ENCODE assay signal across 12 cellular contexts in genomic region chr12:16604853-16605252, GRCh38. TPM values are rescaled to one million over a fixed set of nuclear protein-coding genes. Genes with fewer than 3 reads are reported as not detected.
A peak's percentile ranks its signal among the peaks of the same experiment; 100 is the strongest.
DNase-seq lines count a peak whose midpoint lies in the region; ATAC-seq, FAIRE-seq and TF ChIP-seq lines count a peak whose summit lies in the region.
"Had no signal": no experiment of that assay in that cellular context is flagged by ENCODE, and none has a peak within 500 bp of the region (broad histone marks: within the 10 kb centered on the region; RNA-seq: fewer than 3 reads in every experiment).

No MANE protein-coding gene starts in this region.

- peak in 3 of 4 donors; percentile 5 to 7 (median 6) for ATAC-seq in pancreas
- ATAC-seq in GM21786 (IDR thresholded peaks at IDR 0.05; ENCODE audit: unreplicated experiment), result no peak
- ATAC-seq in HG03280 (IDR thresholded peaks at IDR 0.05; ENCODE audit: unreplicated experiment), result no peak

- WGBS in pancreas, 2 donors, result 2 to 4% methylated on average over 17 of the region's 17 CpGs

- DNase-seq in COLO668 (lab: John Stamatoyannopoulos, UW; ENCODE audit: unreplicated experiment) (peak; percentile 16), OCI-LY7 (ENCODE audit: low spot score) (no peak), left ventricle myocardium inferior (no peak), pancreas (peak in 2 of 6 donors; percentile 42 to 60), ACHN (no peak)
- DNase-seq in activated CD8-positive, alpha-beta memory T cell treated with anti-CD3 and anti-CD28 coated beads, Interleukin-2, amount 50 U/mL, for 4 hours, result no peak
- DNase-seq: activated CD4-positive, alpha-beta T cell treated with anti-CD3 and anti-CD28 coated beads for 48 hours; testis had no signal

- H3K9me3 ChIP-seq in OCI-LY7 (ENCODE audit: low read length) (no peaks in the 10 kb centered on the region), left ventricle myocardium inferior (replicated peaks) (no peaks in the 10 kb centered on the region), pancreas (no peaks in the 10 kb centered on the region)
- H3K9me3 ChIP-seq: testis had no signal

- H3K4me3 ChIP-seq in OCI-LY7 (ENCODE audit: low read depth, low read length, poor library complexity, severe bottlenecking), result peak overlapping the region; percentile 77
- H3K4me3 ChIP-seq in left ventricle myocardium inferior, result peak overlapping the region; percentile 66
- H3K4me3 ChIP-seq in pancreas, result peak overlapping the region in 3 of 4 donors; percentile 26 to 48 (median 47)
- H3K4me3 ChIP-seq: BLaER1 had no signal

- in situ Hi-C loops in ACHN (cut with HindIII; ENCODE audit: low pct_ligation_motif_present, low pct_unique_long_range_greater_than_20kb, low sequenced_read_pairs), result no loop called here

- no peaks in the 10 kb centered on the region for H4K20me1 ChIP-seq in OCI-LY7 (ENCODE audit: insufficient read depth, low read length)
- H4K20me1 ChIP-seq: BLaER1 had no signal

- no peak overlapping the region for H2AFZ ChIP-seq in OCI-LY7 (ENCODE audit: low read length)

- BruUV-seq in OCI-LY7 (replicated peaks; lab: Mats Ljungman, UMichigan), result no TSS peak

- peaks cover 65% of the 10 kb centered on the region for H3K27me3 ChIP-seq in left ventricle myocardium inferior (ENCODE audit: low read depth)
- H3K27me3 ChIP-seq in pancreas, result no peaks in the 10 kb centered on the region
- H3K27me3 ChIP-seq: testis had no signal

- H3K9me2 ChIP-seq in OCI-LY7 (ENCODE audit: insufficient read depth, low read length), result no peaks in the 10 kb centered on the region

- H3K36me3 ChIP-seq in OCI-LY7 (ENCODE audit: insufficient read depth, low read length) (peaks cover 5% of the 10 kb centered on the region; the same call in 1 of the 2 replicates), left ventricle myocardium inferior (no peaks in the 10 kb centered on the region), pancreas (no peaks in the 10 kb centered on the region)
- H3K36me3 ChIP-seq: BLaER1 had no signal

- intact Hi-C loops in OCI-LY7 (cut with micrococcal nuclease; ENCODE audit: unreplicated experiment), result loop anchor here (5.0 kb wide), 2 partner anchors 408 to 618 kb away; no protein-coding TSS in a partner anchor
- intact Hi-C loops in left ventricle myocardium inferior (cut with micrococcal nuclease), result no loop called here
- intact Hi-C loops in pancreas (cut with DNase I), result no loop called here

- FAIRE-seq in pancreas (lab: Jason Lieb, UNC), result no peak
- FAIRE-seq: RCC 7860 had no signal

- H3K4me2 ChIP-seq in OCI-LY7 (ENCODE audit: low read length), result peak overlapping the region; percentile 80
- H3K4me2 ChIP-seq: BLaER1 had no signal

- TF ChIP-seq CTCF in OCI-LY7 (conservative IDR thresholded peaks at IDR 0.05; ENCODE audit: low read length), result no peak
- TF ChIP-seq CTCF in left ventricle myocardium inferior (IDR thresholded peaks at IDR 0.05; ENCODE audit: borderline replicate concordance), result no peak
- TF ChIP-seq CTCF in pancreas (IDR thresholded peaks at IDR 0.05), result no peak

- CTCF ChIA-PET in OCI-LY7 (lab: Charles Lee; ENCODE audit: unreplicated experiment), result no interaction called here

- H3K27ac ChIP-seq in OCI-LY7 (ENCODE audit: low read depth, low read length, poor library complexity, severe bottlenecking) (no peak overlapping the region), left ventricle myocardium inferior (replicated peaks) (peak overlapping the region; percentile 76), pancreas (peak overlapping the region in 3 of 4 donors; percentile 76 to 88 (median 84))
- H3K27ac ChIP-seq: BLaER1, testis had no signal

- H3K4me1 ChIP-seq in OCI-LY7 (ENCODE audit: insufficient read depth, low read length, poor library complexity, severe bottlenecking), result peaks cover 43% of the 10 kb centered on the region
- H3K4me1 ChIP-seq in left ventricle myocardium inferior, result peaks cover 23% of the 10 kb centered on the region
- no peaks in the 10 kb centered on the region for H3K4me1 ChIP-seq in pancreas
- H3K4me1 ChIP-seq: BLaER1, testis had no signal

- POLR2A ChIA-PET in OCI-LY7 (lab: Charles Lee), result interaction anchor here (0.5 to 3.0 kb wide), 5 partner anchors 15 to 1388 kb away, joined by 3 to 31 read pairs (median 4); no protein-coding TSS in a partner anchor

- peaks cover 19% of the 10 kb centered on the region; the same call in 1 of the 2 replicates for H3K79me2 ChIP-seq in OCI-LY7 (ENCODE audit: insufficient read depth, low read depth, low read length)

RNA-seq across cellular contexts. Expression of gene LMO3, which starts 1.1 kb away (rescaled TPM):
- 12.3 and 13.1 TPM in 2 replicates for total RNA-seq in OCI-LY7 (2014; rRNA removed; shearing (Covaris generic))
- total RNA-seq in OCI-LY7 (2022), result 10.6 and 14.5 TPM in 2 replicates
- 1.5 TPM for total RNA-seq in left ventricle myocardium inferior
- total RNA-seq in pancreas, result 10 to 100 TPM; 11.8 to 36.3 (median 22.0) TPM
- polyA plus RNA-seq in pancreas, result 10 to 100 TPM in 1 of 2 donors, 1 to 10 TPM in 1; 5.0 to 10.8 TPM

Comparison
In these comparisons a context has a peak if more than half of its experiments do, and no peak if none do; other contexts are left out.
1. ATAC-seq: peak in pancreas (3 of 4); none in GM21786 (single experiment) and HG03280 (single experiment).
2. Peak in every context shown above with its lines, with median percentiles within 50 percentile points of each other: H3K4me3 ChIP-seq.